Comparison of ENCODE assay signal across 23 cellular contexts in genomic region chr12:50043308-50043707, GRCh38. TPM values are rescaled to one million over a fixed set of nuclear protein-coding genes. Genes with fewer than 3 reads are reported as not detected.
DNase-seq lines count a peak whose midpoint lies in the region; ATAC-seq, FAIRE-seq and TF ChIP-seq lines count a peak whose summit lies in the region.
"Had no signal": no experiment of that assay in that cellular context is flagged by ENCODE, and none has a peak within 500 bp of the region (broad histone marks: within the 10 kb centered on the region; RNA-seq: fewer than 3 reads in every experiment).

No MANE protein-coding gene starts in this region.

- H2BK20ac ChIP-seq in H1 (ENCODE audit: low read length): no peak overlapping the region

- TF ChIP-seq RAD21 in H1 (IDR thresholded peaks at IDR 0.05 in 1 of 2, conservative IDR thresholded peaks at IDR 0.05 in 1 of 2; ENCODE audit: low read depth in 2 of 2, low read length in 2 of 2): no peak

- H3K27me3 ChIP-seq in H1 (replicated peaks in 1 of 4; ENCODE audit: control insufficient read depth in 3 of 4, extremely low read depth in 1 of 4, insufficient read depth in 3 of 4, low read length in 3 of 4): peaks cover 0 to 3% (median under 1%) of the 10 kb centered on the region in 4 experiments; a peak in 3 of 7 replicates
- H3K27me3 ChIP-seq: BE2C had no signal

- H2AFZ ChIP-seq in H1 (ENCODE audit: low read length): no peak overlapping the region

- peak overlapping the region; percentile 14 for H3K56ac ChIP-seq in H1 (replicated peaks; ENCODE audit: insufficient read length, low read depth, low read length)

- POLR2A ChIA-PET in H1 (lab: Charles Lee; ENCODE audit: partially characterized antibody): interaction anchor here (5.4 kb wide), 1 partner anchor 12 kb away, joined by 19 read pairs; no protein-coding TSS in a partner anchor

- H3K4me2 ChIP-seq in H1 (ENCODE audit: insufficient read depth in 1 of 2, low read depth in 2 of 2, low read length in 2 of 2): no peak overlapping the region

- no peaks in the 10 kb centered on the region for H3K79me1 ChIP-seq in H1 (ENCODE audit: low read depth, low read length)

- H3K36me3 Mint-ChIP-seq in activated T-cell treated with anti-CD3 and anti-CD28 coated beads, Interleukin-2, amount 50 U/mL, for 24 hours (ENCODE audit: low read depth): no peaks in the 10 kb centered on the region
- no peaks in the 10 kb centered on the region for H3K36me3 Mint-ChIP-seq in activated naive CD4-positive, alpha-beta T cell treated with anti-CD3 and anti-CD28 coated beads, Interleukin-2, amount 50 U/mL, for 72 hours
- no peaks in the 10 kb centered on the region for H3K36me3 Mint-ChIP-seq in activated naive CD4-positive, alpha-beta T cell treated with anti-CD3 and anti-CD28 coated beads for 36 hours (ENCODE audit: low read depth)
- H3K36me3 Mint-ChIP-seq: CD4-positive, CD25-positive, alpha-beta regulatory T cell; CD8-positive, alpha-beta memory T cell had no signal

- H3K4me3 Mint-ChIP-seq in activated T-cell treated with anti-CD3 and anti-CD28 coated beads, Interleukin-2, amount 50 U/mL, for 24 hours: no peak overlapping the region
- no peak overlapping the region for H3K4me3 Mint-ChIP-seq in activated naive CD4-positive, alpha-beta T cell treated with anti-CD3 and anti-CD28 coated beads for 36 hours
- H3K4me3 Mint-ChIP-seq: CD4-positive, CD25-positive, alpha-beta regulatory T cell; CD8-positive, alpha-beta memory T cell; H9 had no signal

- no peak for DNase-seq in activated T-cell treated with anti-CD3 and anti-CD28 coated beads, Interleukin-2, amount 50 U/mL, for 24 hours
- no peak for DNase-seq in activated T-cell treated with anti-CD3 and anti-CD28 coated beads, Interleukin-2, amount 50 U/mL, for 1 hour
- no peak for DNase-seq in activated naive CD4-positive, alpha-beta T cell treated with anti-CD3 and anti-CD28 coated beads, Interleukin-2, amount 50 U/mL, for 72 hours (ENCODE audit: low spot score in 2 of 2)
- no peak for DNase-seq in activated naive CD4-positive, alpha-beta T cell treated with anti-CD3 and anti-CD28 coated beads for 36 hours
- no peak for DNase-seq in H1 (ENCODE audit: low read depth in 1 of 2, low spot score in 2 of 2)
- peak; percentile 21 for DNase-seq in stimulated activated CD8-positive, alpha-beta memory T cell treated with anti-CD3 and anti-CD28 coated beads, Interleukin-4, amount 100 ng/mL, for 48 hours
- no peak for DNase-seq in epidermal melanocyte (ENCODE audit: insufficient read length, low spot score)
- DNase-seq in NCI-H774 (lab: John Stamatoyannopoulos, UW): no peak
- DNase-seq: ACHN; BE2C; C1 segment of cervical spinal cord; CD4-positive, CD25-positive, alpha-beta regulatory T cell; CD8-positive, alpha-beta memory T cell; COR-L47; DMS 273 treated with DMSO at 0.1 percent for 48 hours; DMS53; DND-41; EL; GOT3; H9 had no signal

- H2BK12ac ChIP-seq in H1 (ENCODE audit: low read depth, low read length): no peak overlapping the region

- CTCF ChIA-PET in activated naive CD4-positive, alpha-beta T cell treated with anti-CD3 and anti-CD28 coated beads for 36 hours (lab: Charles Lee): interaction anchor here (2.9 to 10.3 kb wide), 3 partner anchors 11 to 77 kb away, joined by 10 to 182 read pairs (median 161); partner anchors contain the start of gene ASIC1
- CTCF ChIA-PET in H1 (lab: Charles Lee; ENCODE audit: partially characterized antibody): interaction anchor here (0.6 to 13.4 kb wide), 8 partner anchors 9 to 176 kb away, joined by 3 to 296 read pairs (median 4); partner anchors contain the start of gene AQP6

- no peaks in the 10 kb centered on the region for H3K79me2 ChIP-seq in H1 (ENCODE audit: control insufficient read depth in 1 of 2, insufficient read depth in 2 of 2, low read length in 2 of 2)

- peak; percentile 39 to 50 for ATAC-seq in activated naive CD4-positive, alpha-beta T cell treated with anti-CD3 and anti-CD28 coated beads, Interleukin-2, amount 50 U/mL, for 72 hours
- ATAC-seq: GM12878 had no signal

- TF ChIP-seq EP300 in H1 (IDR thresholded peaks at IDR 0.05; ENCODE audit: borderline replicate concordance in 1 of 2, low read depth in 2 of 2, low read length in 2 of 2): no peak

- no peak overlapping the region for H3K4me3 ChIP-seq in H1 (ENCODE audit: extremely low read depth in 1 of 4, insufficient read depth in 2 of 4, low read depth in 3 of 4, low read length in 4 of 4)
- H3K4me3 ChIP-seq: GM12878 had no signal

- no peak overlapping the region for H3K27ac ChIP-seq in H1 (ENCODE audit: low read depth, low read length)

- H3K18ac ChIP-seq in H1 (ENCODE audit: extremely low read depth, low read length): no peak overlapping the region

- H4K8ac ChIP-seq in H1 (ENCODE audit: extremely low read depth, insufficient read depth, low read length): no peak overlapping the region

- no peak for FAIRE-seq in H1 (lab: Jason Lieb, UNC)
- FAIRE-seq: A204.1, GM12878, HTR-8/SVneo had no signal

- TF ChIP-seq CTCF in H1 (IDR thresholded peaks at IDR 0.05; ENCODE audit: control extremely low read depth in 1 of 3, insufficient read depth in 1 of 3, low read depth in 1 of 3, low read length in 3 of 3): no peak

- peaks cover 25% of the 10 kb centered on the region for H3K4me1 Mint-ChIP-seq in activated T-cell treated with anti-CD3 and anti-CD28 coated beads, Interleukin-2, amount 50 U/mL, for 24 hours (ENCODE audit: low read depth)
- H3K4me1 Mint-ChIP-seq in activated naive CD4-positive, alpha-beta T cell treated with anti-CD3 and anti-CD28 coated beads for 36 hours (ENCODE audit: low read depth): peaks cover 5% of the 10 kb centered on the region
- H3K4me1 Mint-ChIP-seq: CD8-positive, alpha-beta memory T cell had no signal

- H3K4me1 ChIP-seq in H1 (replicated peaks in 1 of 4; ENCODE audit: control insufficient read depth in 3 of 4, insufficient read depth in 4 of 4, low read length in 3 of 4): no peaks in the 10 kb centered on the region

- 89% methylated on average over 2 of the region's 2 CpGs; no CpG with 5 or more reads in 1 of the 2 experiments for WGBS in H1 (ENCODE audit: extremely low coverage in 1 of 2, insufficient coverage in 1 of 2, insufficient read length in 1 of 2, insufficient replicate concordance in 2 of 2, low coverage in 1 of 2, low lambda C conversion rate in 2 of 2, missing lambda C conversion rate in 1 of 2), 2 experiments

- no peak overlapping the region for H2BK120ac ChIP-seq in H1 (replicated peaks; ENCODE audit: low read depth, low read length)

- no peak overlapping the region for H3K4ac ChIP-seq in H1 (replicated peaks; ENCODE audit: insufficient read length, low read depth, low read length)

- H3K23ac ChIP-seq in H1 (ENCODE audit: insufficient read length): no peak overlapping the region

- H4K91ac ChIP-seq in H1 (replicated peaks; ENCODE audit: insufficient read length, low read length): no peak overlapping the region

- no peak overlapping the region for H3K14ac ChIP-seq in H1 (ENCODE audit: insufficient read length)

- H3K9ac ChIP-seq in H1 (replicated peaks in 1 of 4; ENCODE audit: extremely low read depth in 1 of 4, low read depth in 3 of 4, low read length in 3 of 4): no peak overlapping the region

- no peaks in the 10 kb centered on the region for H3K9me3 Mint-ChIP-seq in activated T-cell treated with anti-CD3 and anti-CD28 coated beads, Interleukin-2, amount 50 U/mL, for 24 hours
- H3K9me3 Mint-ChIP-seq in activated naive CD4-positive, alpha-beta T cell treated with anti-CD3 and anti-CD28 coated beads, Interleukin-2, amount 50 U/mL, for 72 hours: no peaks in the 10 kb centered on the region
- no peaks in the 10 kb centered on the region for H3K9me3 Mint-ChIP-seq in activated naive CD4-positive, alpha-beta T cell treated with anti-CD3 and anti-CD28 coated beads for 36 hours
- H3K9me3 Mint-ChIP-seq: CD8-positive, alpha-beta memory T cell; H9 had no signal

- intact Hi-C loops in activated naive CD4-positive, alpha-beta T cell treated with anti-CD3 and anti-CD28 coated beads for 36 hours (cut with micrococcal nuclease): no loop called here

- H3K36me3 ChIP-seq in H1 (ENCODE audit: control insufficient read depth in 2 of 4, insufficient read depth in 4 of 4, low read length in 3 of 4): no peaks in the 10 kb centered on the region
- H3K36me3 ChIP-seq: BE2C had no signal

- H3K27ac Mint-ChIP-seq in activated T-cell treated with anti-CD3 and anti-CD28 coated beads, Interleukin-2, amount 50 U/mL, for 24 hours: peak overlapping the region; percentile 59
- H3K27ac Mint-ChIP-seq in activated naive CD4-positive, alpha-beta T cell treated with anti-CD3 and anti-CD28 coated beads, Interleukin-2, amount 50 U/mL, for 72 hours: no peak overlapping the region
- no peak overlapping the region for H3K27ac Mint-ChIP-seq in activated naive CD4-positive, alpha-beta T cell treated with anti-CD3 and anti-CD28 coated beads for 36 hours
- H3K27ac Mint-ChIP-seq: CD8-positive, alpha-beta memory T cell; H9 had no signal

- no peaks in the 10 kb centered on the region for H3K27me3 Mint-ChIP-seq in activated T-cell treated with anti-CD3 and anti-CD28 coated beads, Interleukin-2, amount 50 U/mL, for 24 hours
- H3K27me3 Mint-ChIP-seq in activated naive CD4-positive, alpha-beta T cell treated with anti-CD3 and anti-CD28 coated beads for 36 hours (ENCODE audit: low read depth): no peaks in the 10 kb centered on the region

- H2AK5ac ChIP-seq in H1 (ENCODE audit: low read depth, low read length): no peak overlapping the region

- H4K5ac ChIP-seq in H1 (ENCODE audit: insufficient read length, low read depth, low read length): no peak overlapping the region

- H2BK5ac ChIP-seq in H1 (ENCODE audit: low read depth, low read length): no peak overlapping the region

- TF ChIP-seq POLR2A in H1 (IDR thresholded peaks at IDR 0.05; ENCODE audit: control extremely low read depth in 1 of 2, low read depth in 2 of 2, low read length in 2 of 2): no peak

- H3K9me3 ChIP-seq in H1 (ENCODE audit: insufficient read depth in 2 of 2, low read depth in 1 of 2, low read length in 1 of 2): no peaks in the 10 kb centered on the region
- H3K9me3 ChIP-seq: BE2C had no signal

- no peaks in the 10 kb centered on the region; the same call in 1 of the 2 replicates for H3K23me2 ChIP-seq in H1 (ENCODE audit: low read depth, low read length)

- no peaks in the 10 kb centered on the region for H4K20me1 ChIP-seq in H1 (replicated peaks in 1 of 2; ENCODE audit: control insufficient read depth in 1 of 2, insufficient read depth in 2 of 2, low read length in 2 of 2)

- H2BK15ac ChIP-seq in H1 (ENCODE audit: low read length): no peak overlapping the region

RNA-seq across cellular contexts. Expression of gene ASIC1, which starts 14.1 kb away (rescaled TPM):
- total RNA-seq in activated naive CD4-positive, alpha-beta T cell treated with anti-CD3 and anti-CD28 coated beads, Interleukin-2, amount 50 U/mL, for 72 hours: 10 to 100 TPM in 1 of 2 donors, 1 to 10 TPM in 1; 2.8 to 11.7 TPM
- 1 to 10 TPM; 3.2 to 3.7 TPM for total RNA-seq in activated naive CD4-positive, alpha-beta T cell treated with anti-CD3 and anti-CD28 coated beads for 36 hours
- total RNA-seq in H1 (2021; fragmentation: NEBNext Ultra II Directional; extraction: Animal tissue kit (Norgen Biotek cat#: 25700)): 1.9 and 2.4 TPM in 2 replicates
- polyA plus RNA-seq in H1 (2011; rRNA removed): 3.3 and 4.4 TPM in 2 replicates
- polyA plus RNA-seq in H1 (2011; cell fraction: cytosol; rRNA removed): 3.1 TPM
- polyA plus RNA-seq in H1 (2011; cell fraction: nucleus; rRNA removed): 7.1 TPM
- 3.3 to 4.8 TPM (median 4.1 TPM) in 4 replicates for polyA plus RNA-seq in H1 (2012, experiment 1 of 2)
- 2.2 TPM for polyA plus RNA-seq in H1 (2012, experiment 2 of 2)
- polyA plus RNA-seq in H1 (2013, experiment 1 of 2): 2.1 TPM
- polyA plus RNA-seq in H1 (2013, experiment 2 of 2): 2.3 TPM
- polyA minus RNA-seq in H1 (2011; rRNA and poly(A)+ RNA removed): 2.6 and 2.9 TPM in 2 replicates
- 1.0 TPM for polyA minus RNA-seq in H1 (2011; cell fraction: cytosol; rRNA and poly(A)+ RNA removed)
- 4.3 TPM for polyA minus RNA-seq in H1 (2011; cell fraction: nucleus; rRNA and poly(A)+ RNA removed)

RNA-seq across cellular contexts. Expression of gene RACGAP1, which starts 18.0 kb away (rescaled TPM):
- total RNA-seq in activated naive CD4-positive, alpha-beta T cell treated with anti-CD3 and anti-CD28 coated beads, Interleukin-2, amount 50 U/mL, for 72 hours: 100 to 1,000 TPM; 109 to 195 TPM
- total RNA-seq in activated naive CD4-positive, alpha-beta T cell treated with anti-CD3 and anti-CD28 coated beads for 36 hours: 100 to 1,000 TPM; 156 to 159 TPM
- 63.5 and 66.3 TPM in 2 replicates for total RNA-seq in H1 (2021; fragmentation: NEBNext Ultra II Directional; extraction: Animal tissue kit (Norgen Biotek cat#: 25700))
- polyA plus RNA-seq in H1 (2011; rRNA removed): 17.4 and 18.0 TPM in 2 replicates
- polyA plus RNA-seq in H1 (2011; cell fraction: cytosol; rRNA removed): 32.0 TPM
- polyA plus RNA-seq in H1 (2011; cell fraction: nucleus; rRNA removed): 19.7 TPM
- 35.6 to 54.1 TPM (median 40.0 TPM) in 4 replicates for polyA plus RNA-seq in H1 (2012, experiment 1 of 2)
- polyA plus RNA-seq in H1 (2012, experiment 2 of 2): 5.7 TPM
- 23.4 TPM for polyA plus RNA-seq in H1 (2013, experiment 1 of 2)
- polyA plus RNA-seq in H1 (2013, experiment 2 of 2): 24.2 TPM
- polyA minus RNA-seq in H1 (2011; rRNA and poly(A)+ RNA removed): 55.5 and 61.2 TPM in 2 replicates
- 37.5 TPM for polyA minus RNA-seq in H1 (2011; cell fraction: cytosol; rRNA and poly(A)+ RNA removed)
- 26.3 TPM for polyA minus RNA-seq in H1 (2011; cell fraction: nucleus; rRNA and poly(A)+ RNA removed)

RNA-seq across cellular contexts. Expression of gene SMARCD1, which starts 41.8 kb away (rescaled TPM):
- 10 to 100 TPM; 33.8 to 51.2 TPM for total RNA-seq in activated naive CD4-positive, alpha-beta T cell treated with anti-CD3 and anti-CD28 coated beads, Interleukin-2, amount 50 U/mL, for 72 hours
- total RNA-seq in activated naive CD4-positive, alpha-beta T cell treated with anti-CD3 and anti-CD28 coated beads for 36 hours: 10 to 100 TPM; 57.7 to 60.2 TPM
- total RNA-seq in H1 (2021; fragmentation: NEBNext Ultra II Directional; extraction: Animal tissue kit (Norgen Biotek cat#: 25700)): 128 and 140 TPM in 2 replicates
- 130 and 134 TPM in 2 replicates for polyA plus RNA-seq in H1 (2011; rRNA removed)
- 108 TPM for polyA plus RNA-seq in H1 (2011; cell fraction: cytosol; rRNA removed)
- polyA plus RNA-seq in H1 (2011; cell fraction: nucleus; rRNA removed): 163 TPM
- 129 to 179 TPM (median 144 TPM) in 4 replicates for polyA plus RNA-seq in H1 (2012, experiment 1 of 2)
- polyA plus RNA-seq in H1 (2012, experiment 2 of 2): 124 TPM
- 78.3 TPM for polyA plus RNA-seq in H1 (2013, experiment 1 of 2)
- 77.3 TPM for polyA plus RNA-seq in H1 (2013, experiment 2 of 2)
- 188 TPM in 2 replicates for polyA minus RNA-seq in H1 (2011; rRNA and poly(A)+ RNA removed)
- polyA minus RNA-seq in H1 (2011; cell fraction: cytosol; rRNA and poly(A)+ RNA removed): 160 TPM
- polyA minus RNA-seq in H1 (2011; cell fraction: nucleus; rRNA and poly(A)+ RNA removed): 105 TPM
